ENCODE assay signal across 8 cellular contexts in the genomic region with DNA sequence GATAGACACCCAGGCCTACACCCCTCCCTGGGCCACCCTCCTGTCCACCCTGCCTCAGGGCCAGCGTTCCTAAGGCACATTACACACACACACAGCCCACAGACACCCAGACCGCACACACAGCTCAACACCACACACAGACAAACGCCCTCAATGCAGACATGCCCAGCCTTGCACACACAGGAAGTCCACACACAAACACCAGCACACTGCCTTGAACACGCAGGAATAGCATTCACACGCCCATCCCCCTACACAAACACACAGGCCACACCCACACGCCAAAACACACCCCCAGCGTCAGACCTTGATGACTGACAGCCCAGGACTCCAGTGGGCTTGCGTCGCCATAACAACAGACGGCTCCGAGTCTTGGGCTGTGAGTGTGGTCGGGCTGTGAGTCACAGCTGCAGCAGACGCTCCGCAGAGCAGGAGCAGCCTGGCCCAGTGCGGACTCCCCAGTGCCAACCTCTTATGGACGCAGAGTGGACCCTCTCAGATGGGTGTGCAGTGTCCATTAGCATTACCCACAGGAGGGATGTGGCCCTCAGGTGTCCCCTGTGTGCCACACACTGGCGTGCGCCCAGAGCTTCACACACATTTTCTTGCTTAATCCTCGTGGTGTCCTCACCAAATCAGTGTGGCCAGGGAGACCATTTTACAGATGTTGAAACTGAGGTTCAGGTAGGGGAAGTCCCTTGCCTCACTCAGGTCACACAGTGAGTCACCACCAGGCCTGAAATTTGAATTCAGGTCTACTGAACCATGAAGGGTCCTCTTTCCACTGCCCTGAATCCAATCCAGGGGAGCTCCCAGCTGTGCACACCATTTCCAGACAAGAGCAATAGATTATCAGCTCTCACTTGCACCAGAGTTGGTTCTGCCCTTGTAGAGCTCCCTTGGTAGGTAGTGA. TPM values are rescaled to one million over a fixed set of nuclear protein-coding genes. Genes with fewer than 3 reads are reported as not detected.
A peak's percentile ranks its signal among the peaks of the same experiment; 100 is the strongest.
DNase-seq lines count a peak whose midpoint lies in the region; ATAC-seq, FAIRE-seq and TF ChIP-seq lines count a peak whose summit lies in the region.

No MANE protein-coding gene starts in this region.

- H3K27me3 ChIP-seq in mesenchymal stem cell (ENCODE audit: control insufficient read depth in 1 of 2, insufficient read depth in 1 of 2, low read length in 2 of 2), result peaks cover 7 to 8% of the 10 kb centered on the region in 2 experiments

- H2BK5ac ChIP-seq in mesenchymal stem cell (ENCODE audit: low read depth, low read length, poor library complexity, severe bottlenecking), result no peak overlapping the region

- peak overlapping the region; percentile 7 to 68 for H2BK12ac ChIP-seq in mesenchymal stem cell (ENCODE audit: low read length in 2 of 2)

- H3K14ac ChIP-seq in mesenchymal stem cell (ENCODE audit: low read length in 2 of 2), result peak overlapping the region in 1 of 2 experiments; percentile 70

- peak overlapping the region; percentile 88 for H2AFZ ChIP-seq in mesenchymal stem cell (ENCODE audit: low read depth, low read length)

- H3K9me3 ChIP-seq in mesenchymal stem cell (ENCODE audit: control insufficient read depth, low read length), result peaks cover 15% of the 10 kb centered on the region

- no peaks in the 10 kb centered on the region for H3K36me3 ChIP-seq in mesenchymal stem cell (ENCODE audit: control insufficient read depth in 1 of 2, insufficient read depth in 2 of 2, low read depth in 1 of 2, low read length in 2 of 2)

- no peak overlapping the region for H3K27ac ChIP-seq in caudate nucleus (ENCODE audit: low read depth, low read length)
- H3K27ac ChIP-seq in mesenchymal stem cell (ENCODE audit: low read length, poor library complexity, severe bottlenecking), result no peak overlapping the region

- H3K4me2 ChIP-seq in mesenchymal stem cell (ENCODE audit: low read length, poor library complexity, severe bottlenecking), result peak overlapping the region; percentile 33

- no peak overlapping the region for H3K23ac ChIP-seq in mesenchymal stem cell (ENCODE audit: low read length in 2 of 2)

- peak overlapping the region; percentile 44 to 93 for H3K18ac ChIP-seq in mesenchymal stem cell (ENCODE audit: low read depth in 1 of 2, low read length in 2 of 2)

- peak overlapping the region; percentile 88 for H4K8ac ChIP-seq in mesenchymal stem cell (ENCODE audit: low read length)

- peak overlapping the region; percentile 3 to 69 for H3K4ac ChIP-seq in mesenchymal stem cell (ENCODE audit: low read depth in 1 of 2, low read length in 2 of 2)

- no peak overlapping the region for H2BK15ac ChIP-seq in mesenchymal stem cell (ENCODE audit: low read depth, poor library complexity, severe bottlenecking)

- ATAC-seq in HG02973 (IDR thresholded peaks at IDR 0.05; ENCODE audit: unreplicated experiment), result no peak

- no peak overlapping the region for H3K4me3 ChIP-seq in mesenchymal stem cell (ENCODE audit: insufficient read depth in 1 of 2, low read depth in 1 of 2, low read length in 2 of 2)

- no peak for TF ChIP-seq CTCF in GM10266 (IDR thresholded peaks at IDR 0.05; ENCODE audit: control insufficient read depth, insufficient read depth, low read depth, missing control alignments)

- H3K4me1 ChIP-seq in mesenchymal stem cell (ENCODE audit: control insufficient read depth, insufficient read depth, low read depth, low read length), result peaks cover 18% of the 10 kb centered on the region

- no peak overlapping the region for H2BK120ac ChIP-seq in mesenchymal stem cell (ENCODE audit: low read depth, low read length)

- H3K9ac ChIP-seq in mesenchymal stem cell (ENCODE audit: low read length), result peak overlapping the region; percentile 44

- DNase-seq in GM10266 (ENCODE audit: extremely low spot score) (peak; percentile 86), H54 (ENCODE audit: insufficient read length, low spot score) (peak; percentile 99), NAMALWA (ENCODE audit: low spot score) (peak; percentile 37), caudate nucleus (lab: John Stamatoyannopoulos, UW) (peak in 43 of 61 donors; percentile 10 to 90 (median 49)), mesenchymal stem cell (peak; percentile 99)
- peak; percentile 40 for DNase-seq in activated CD4-positive, CD25-positive, alpha-beta regulatory T cell treated with anti-CD3 and anti-CD28 coated beads, Interleukin-2, amount 50 U/mL, for 16 hours (ENCODE audit: low read depth, low spot score)
- peak; percentile 59 to 82 for DNase-seq in stimulated activated CD8-positive, alpha-beta memory T cell treated with anti-CD3 and anti-CD28 coated beads, Interleukin-4, amount 100 ng/mL, for 4 hours (ENCODE audit: low read depth in 2 of 2, low spot score in 1 of 2)

- WGBS in mesenchymal stem cell, result 27% methylated on average over 19 of the region's 19 CpGs

- no peak for FAIRE-seq in H54 (lab: Jason Lieb, UNC)

- peak overlapping the region; percentile 24 for H2AK5ac ChIP-seq in mesenchymal stem cell (ENCODE audit: low read length, severe bottlenecking)

- H4K91ac ChIP-seq in mesenchymal stem cell (ENCODE audit: low read length), result peak overlapping the region; percentile 79

- no peaks in the 10 kb centered on the region for H3K79me1 ChIP-seq in mesenchymal stem cell (replicated peaks; ENCODE audit: low read length, poor library complexity, severe bottlenecking)

- peak; percentile 43; the same call in 1 of the 2 replicates for TF ChIP-seq POLR2A in H54 (IDR thresholded peaks at IDR 0.05; ENCODE audit: low read depth, low read length)

RNA-seq across cellular contexts. Expression of a gene that starts 17.8 kb away (rescaled TPM):
- polyA plus RNA-seq in mesenchymal stem cell (2013, experiment 1 of 2), result 24.1 TPM
- 22.8 TPM for polyA plus RNA-seq in mesenchymal stem cell (2013, experiment 2 of 2)

Comparison
In these comparisons a context has a peak if more than half of its experiments do, and no peak if none do; other contexts are left out.
1. DNase-seq: peak in every context shown above with its lines; median percentile 99 in H54; 99 in mesenchymal stem cell; 86 in GM10266; 70 in stimulated activated CD8-positive, alpha-beta memory T cell treated with anti-CD3 and anti-CD28 coated beads, Interleukin-4, amount 100 ng/mL, for 4 hours; 49 in caudate nucleus; 40 in activated CD4-positive, CD25-positive, alpha-beta regulatory T cell treated with anti-CD3 and anti-CD28 coated beads, Interleukin-2, amount 50 U/mL, for 16 hours; 37 in NAMALWA.